1 cellular context compared by ENCODE assay signal in the genomic region with DNA sequence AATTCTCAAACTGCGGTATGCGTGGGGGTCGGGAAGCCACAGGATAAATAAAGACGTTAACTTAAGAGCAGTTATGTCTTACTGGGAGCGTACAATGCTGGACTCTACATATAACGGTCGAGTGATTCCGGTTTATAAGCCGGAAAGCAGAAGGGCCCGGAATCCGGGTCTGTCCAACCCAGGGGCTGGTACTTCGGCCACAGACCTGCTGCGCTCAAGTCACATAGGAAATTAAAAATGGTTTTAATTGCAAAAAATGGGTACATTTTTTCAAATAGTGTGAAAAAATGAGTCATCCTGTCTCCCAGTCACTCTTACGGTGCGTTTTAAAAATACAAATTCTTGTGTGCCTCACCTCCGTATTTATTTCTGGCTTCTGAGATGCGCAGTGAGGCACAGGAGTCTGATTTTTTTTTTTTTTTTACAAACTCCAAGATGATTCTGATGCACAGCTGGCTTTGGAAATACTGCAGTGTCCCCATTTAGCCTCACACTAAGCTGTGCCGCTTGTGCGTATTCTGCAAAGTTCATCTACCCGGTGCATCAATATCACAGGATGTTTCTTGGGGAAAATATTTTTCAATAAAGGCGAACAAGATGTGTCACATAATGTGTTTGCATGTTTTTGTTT.
TF ChIP-seq lines count a peak whose summit lies in the region.

No MANE protein-coding gene starts in this region.

TF ChIP-seq in HCT116, 20 proteins besides CTCF, POLR2A, EP300 and RAD21:
- TF ChIP-seq ZBTB33 (IDR thresholded peaks at IDR 0.05; ENCODE audit: extremely low read depth, insufficient replicate concordance, low read length) (no peak), JUND (IDR thresholded peaks at IDR 0.05) (no peak), FOSL1 (IDR thresholded peaks at IDR 0.05; ENCODE audit: low read depth) (no peak), CBX3 (IDR thresholded peaks at IDR 0.05; ENCODE audit: low read depth) (no peak), SRF (IDR thresholded peaks at IDR 0.05; ENCODE audit: low read depth) (no peak), TCF7L2 (IDR thresholded peaks at IDR 0.05; ENCODE audit: borderline replicate concordance, extremely low read depth, insufficient read depth, insufficient read length) (no peak), YY1 (IDR thresholded peaks at IDR 0.05; ENCODE audit: extremely low read depth, insufficient replicate concordance, low read depth, low read length) (no peak), POLR2AphosphoS5 (IDR thresholded peaks at IDR 0.05; ENCODE audit: low read depth, low read length) (no peak), SP1 (IDR thresholded peaks at IDR 0.05; ENCODE audit: low read depth) (no peak), EZH2 (IDR thresholded peaks at IDR 0.05) (no peak), MAX (IDR thresholded peaks at IDR 0.05) (no peak), ZFX (IDR thresholded peaks at IDR 0.05) (no peak), EZH2phosphoT487 (IDR thresholded peaks at IDR 0.05; ENCODE audit: borderline replicate concordance) (no peak), ZNF274 (IDR thresholded peaks at IDR 0.05; ENCODE audit: low read depth, low read length) (no peak), SIN3A (IDR thresholded peaks at IDR 0.05; ENCODE audit: low read depth) (no peak; the same call in none of the 2 replicates), EGR1 (IDR thresholded peaks at IDR 0.05; ENCODE audit: low read depth) (no peak), ELF1 (IDR thresholded peaks at IDR 0.05; ENCODE audit: borderline replicate concordance, low read depth) (no peak; the same call in 1 of the 2 replicates)
- TF ChIP-seq, protein P1, sequence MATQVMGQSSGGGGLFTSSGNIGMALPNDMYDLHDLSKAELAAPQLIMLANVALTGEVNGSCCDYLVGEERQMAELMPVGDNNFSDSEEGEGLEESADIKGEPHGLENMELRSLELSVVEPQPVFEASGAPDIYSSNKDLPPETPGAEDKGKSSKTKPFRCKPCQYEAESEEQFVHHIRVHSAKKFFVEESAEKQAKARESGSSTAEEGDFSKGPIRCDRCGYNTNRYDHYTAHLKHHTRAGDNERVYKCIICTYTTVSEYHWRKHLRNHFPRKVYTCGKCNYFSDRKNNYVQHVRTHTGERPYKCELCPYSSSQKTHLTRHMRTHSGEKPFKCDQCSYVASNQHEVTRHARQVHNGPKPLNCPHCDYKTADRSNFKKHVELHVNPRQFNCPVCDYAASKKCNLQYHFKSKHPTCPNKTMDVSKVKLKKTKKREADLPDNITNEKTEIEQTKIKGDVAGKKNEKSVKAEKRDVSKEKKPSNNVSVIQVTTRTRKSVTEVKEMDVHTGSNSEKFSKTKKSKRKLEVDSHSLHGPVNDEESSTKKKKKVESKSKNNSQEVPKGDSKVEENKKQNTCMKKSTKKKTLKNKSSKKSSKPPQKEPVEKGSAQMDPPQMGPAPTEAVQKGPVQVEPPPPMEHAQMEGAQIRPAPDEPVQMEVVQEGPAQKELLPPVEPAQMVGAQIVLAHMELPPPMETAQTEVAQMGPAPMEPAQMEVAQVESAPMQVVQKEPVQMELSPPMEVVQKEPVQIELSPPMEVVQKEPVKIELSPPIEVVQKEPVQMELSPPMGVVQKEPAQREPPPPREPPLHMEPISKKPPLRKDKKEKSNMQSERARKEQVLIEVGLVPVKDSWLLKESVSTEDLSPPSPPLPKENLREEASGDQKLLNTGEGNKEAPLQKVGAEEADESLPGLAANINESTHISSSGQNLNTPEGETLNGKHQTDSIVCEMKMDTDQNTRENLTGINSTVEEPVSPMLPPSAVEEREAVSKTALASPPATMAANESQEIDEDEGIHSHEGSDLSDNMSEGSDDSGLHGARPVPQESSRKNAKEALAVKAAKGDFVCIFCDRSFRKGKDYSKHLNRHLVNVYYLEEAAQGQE (IDR thresholded peaks at IDR 0.05; ENCODE audit: low read depth): no peak
- TF ChIP-seq, protein P2, sequence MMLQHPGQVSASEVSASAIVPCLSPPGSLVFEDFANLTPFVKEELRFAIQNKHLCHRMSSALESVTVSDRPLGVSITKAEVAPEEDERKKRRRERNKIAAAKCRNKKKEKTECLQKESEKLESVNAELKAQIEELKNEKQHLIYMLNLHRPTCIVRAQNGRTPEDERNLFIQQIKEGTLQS (IDR thresholded peaks at IDR 0.05): no peak
